Comparison of ENCODE assay signal across 19 cellular contexts in genomic region chr9:6929428-6929827, GRCh38.
"Had no signal": no experiment of that assay in that cellular context is flagged by ENCODE, and none has a peak within 500 bp of the region (broad histone marks: within the 10 kb centered on the region; RNA-seq: fewer than 3 reads in every experiment).

No MANE protein-coding gene starts in this region.

- H3K4me1 ChIP-seq: uterus had no signal

- H3K9me3 ChIP-seq: gastrocnemius medialis, heart left ventricle, mucosa of descending colon, tibial nerve, uterus had no signal

- DNase-seq: activated effector memory CD4-positive, alpha-beta T cell treated with Interleukin-2 at 50 U/mL for 16 hours; activated naive CD8-positive, alpha-beta T cell treated with anti-CD3 and anti-CD28 coated beads, Interleukin-2, amount 10 ng/mL, durations not matched to agents 7 days and 5 days; brain microvascular endothelial cell; effector memory CD4-positive, alpha-beta T cell; gastrocnemius medialis; heart left ventricle; mammary epithelial cell; mucosa of descending colon; naive thymus-derived CD8-positive, alpha-beta T cell; posterior cingulate gyrus; retina; stimulated activated CD4-positive, alpha-beta T cell treated with anti-CD3 and anti-CD28 coated beads, Interleukin-2, amount 100 ng/mL, for 48 hours; stimulated activated naive B cell treated with anti-CD40 and anti-IgM and Interleukin-4, amounts not matched to agents 10 μg/mL and 1 μg/mL and 100 μg/mL, for 72 hours; substantia nigra; T-cell; T-helper 9 cell; uterus had no signal

- H3K27me3 ChIP-seq: brain microvascular endothelial cell, gastrocnemius medialis, heart left ventricle, tibial nerve, uterus had no signal

- H3K36me3 ChIP-seq: brain microvascular endothelial cell, gastrocnemius medialis, heart left ventricle, uterus had no signal

- H3K4me3 ChIP-seq: gastrocnemius medialis, heart left ventricle, mucosa of descending colon, tibial nerve, uterus had no signal

- H3K27ac ChIP-seq: brain microvascular endothelial cell, gastrocnemius medialis, heart left ventricle, tibial nerve, uterus had no signal

- ATAC-seq: activated CD4-positive, CD25-positive, alpha-beta regulatory T cell treated with anti-CD3 and anti-CD28 coated beads, Interleukin-2, amount 50 U/mL, for 24 hours; gastrocnemius medialis; heart left ventricle; naive thymus-derived CD8-positive, alpha-beta T cell; stimulated activated naive B cell treated with anti-CD40 and anti-IgM and Interleukin-4, amounts not matched to agents 10 μg/mL and 1 μg/mL and 100 μg/mL, for 72 hours; T-cell had no signal
